16 cellular contexts compared by ENCODE assay signal in genomic region chr17:82677353-82677925, GRCh38.
"Had no signal": no experiment of that assay in that cellular context is flagged by ENCODE, and none has a peak within 500 bp of the region (broad histone marks: within the 10 kb centered on the region; RNA-seq: fewer than 3 reads in every experiment).

No MANE protein-coding gene starts in this region.

- DNase-seq: activated CD4-positive, alpha-beta memory T cell treated with anti-CD3 and anti-CD28 coated beads for 36 hours; activated CD4-positive, alpha-beta T cell treated with anti-CD3 and anti-CD28 coated beads for 36 hours; activated naive CD4-positive, alpha-beta T cell; activated naive CD8-positive, alpha-beta T cell treated with anti-CD3 and anti-CD28 coated beads for 36 hours; activated T-cell treated with anti-CD3 and anti-CD28 coated beads for 4 hours; amniotic stem cell; islet precursor cell; stimulated activated CD4-positive, alpha-beta T cell treated with anti-CD3 and anti-CD28 coated beads, Interleukin-4, amount 100 ng/mL, for 1 hour; stomach; upper lobe of right lung had no signal

- H3K4me2 ChIP-seq: smooth muscle cell had no signal

- H3K4me1 ChIP-seq: psoas muscle, upper lobe of right lung had no signal

- H3K36me3 ChIP-seq: cardiac muscle cell, thoracic aorta, upper lobe of right lung had no signal

- H3K27ac ChIP-seq: cardiac muscle cell, psoas muscle, thoracic aorta, upper lobe of right lung had no signal

- H3K27me3 ChIP-seq: cardiac muscle cell, stomach, upper lobe of right lung had no signal

- ATAC-seq: activated CD4-positive, alpha-beta T cell treated with anti-CD3 and anti-CD28 coated beads for 36 hours; left lobe of liver; right cardiac atrium; upper lobe of right lung had no signal

- H3K4me3 ChIP-seq: cardiac muscle cell, smooth muscle cell, stomach, thoracic aorta, upper lobe of right lung had no signal
